8 cellular contexts compared by ENCODE assay signal in genomic region chr7:41198502-41198901, GRCh38.
"Had no signal": no experiment of that assay in that cellular context is flagged by ENCODE, and none has a peak within 500 bp of the region (broad histone marks: within the 10 kb centered on the region; RNA-seq: fewer than 3 reads in every experiment).

No MANE protein-coding gene starts in this region.

- ATAC-seq: GM23338, HepG2 had no signal

- DNase-seq: H9, HCEC 1CT, KBM-7 had no signal

- FAIRE-seq: H1, H54, HepG2 had no signal

- H3K27ac ChIP-seq: HL-60 had no signal

- H3K4me3 ChIP-seq: GM23338 had no signal
